In the genomic region with DNA sequence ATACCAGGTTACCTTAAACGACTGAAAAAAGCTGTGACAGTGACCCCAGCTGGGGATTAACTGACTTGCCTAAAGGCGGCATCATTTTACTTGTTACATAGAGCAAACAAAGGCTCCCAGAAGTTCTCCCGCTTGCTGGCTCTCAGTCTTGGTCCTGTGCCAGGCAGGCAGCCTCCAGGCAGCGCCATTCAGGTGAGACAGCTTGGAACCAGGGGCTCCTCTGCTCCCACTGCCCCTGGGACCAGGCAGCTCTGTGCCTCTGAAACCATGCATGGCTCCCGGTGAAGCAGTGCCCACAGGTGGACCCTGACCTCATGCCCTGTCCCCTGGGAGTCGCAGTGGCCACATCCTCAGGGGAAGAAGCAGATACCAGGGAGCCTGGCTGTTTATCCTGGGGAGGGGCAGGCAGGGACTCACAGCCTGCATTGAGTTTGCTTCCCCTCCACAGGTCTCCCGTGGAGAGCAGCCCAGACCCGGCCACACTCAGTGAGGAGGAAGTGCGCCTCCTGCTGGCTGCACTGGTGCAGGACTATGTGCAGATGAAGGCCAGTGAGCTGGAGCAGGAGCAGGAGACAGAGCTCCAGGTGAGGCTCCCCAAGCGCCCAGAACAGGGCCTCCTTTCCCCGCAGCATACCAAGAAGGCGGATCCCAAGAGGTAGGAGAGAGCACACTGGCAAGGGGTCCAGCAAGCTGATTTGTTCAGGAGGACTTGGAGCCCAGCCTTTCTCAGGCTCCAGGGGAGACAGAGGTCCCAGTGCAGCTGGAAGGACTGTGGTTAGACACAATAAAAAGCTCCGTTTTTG, we compare ENCODE assay signal across 8 cellular contexts. TPM values are rescaled to one million over a fixed set of nuclear protein-coding genes. Genes with fewer than 3 reads are reported as not detected.
DNase-seq lines count a peak whose midpoint lies in the region; ATAC-seq and TF ChIP-seq lines count a peak whose summit lies in the region.

No MANE protein-coding gene starts in this region.

- H3K9me3 Mint-ChIP-seq in immature natural killer cell = no peaks in the 10 kb centered on the region

- peak; percentile 57 for ATAC-seq in HG02571 (IDR thresholded peaks at IDR 0.05; ENCODE audit: unreplicated experiment)

- H3K4me3 Mint-ChIP-seq in immature natural killer cell = no peak overlapping the region

- peak overlapping the region in 2 of 6 donors; percentile 17 to 94 for H3K27ac Mint-ChIP-seq in immature natural killer cell

- TF ChIP-seq CTCF in GM12874 (IDR thresholded peaks at IDR 0.05; ENCODE audit: insufficient read depth, low read depth, low read length) = peak; percentile 91

- H3K4me1 Mint-ChIP-seq in immature natural killer cell = peaks cover 30 to 38% of the 10 kb centered on the region in 2 donors

- H3K27me3 Mint-ChIP-seq in immature natural killer cell (ENCODE audit: low read depth in 3 of 3) = peaks cover 7 to 17% (median 8%) of the 10 kb centered on the region in 3 donors

- DNase-seq in NCI-H1092 treated with DMSO at 0.1 percent for 48 hours (lab: John Stamatoyannopoulos, UW) (peak; percentile 62), T-helper 2 cell (peak; percentile 61 to 84 (median 74)), anterior cingulate cortex (lab: John Stamatoyannopoulos, UW) (peak in 50 of 58 donors; percentile 11 to 87 (median 44)), immature natural killer cell (peak; percentile 73 to 79 (median 75)), HuH-7.5 (ENCODE audit: low spot score) (no peak)
- peak; percentile 83 to 86 for DNase-seq in stimulated activated CD4-positive, alpha-beta T cell treated with anti-CD3 and anti-CD28 coated beads, Interleukin-1b, Interleukin-23, amount 100 ng/mL, for 4 hours (ENCODE audit: low read depth in 2 of 2)

- H3K36me3 Mint-ChIP-seq in immature natural killer cell = peaks cover 0 to 4% (median 0%) of the 10 kb centered on the region in 3 donors

RNA-seq across cellular contexts. Expression of a gene that starts 15.6 kb away (rescaled TPM):
- polyA plus RNA-seq in immature natural killer cell = 10 to 100 TPM; 15.8 to 21.8 (median 16.2) TPM
